31 cellular contexts compared by ENCODE assay signal in the genomic region with DNA sequence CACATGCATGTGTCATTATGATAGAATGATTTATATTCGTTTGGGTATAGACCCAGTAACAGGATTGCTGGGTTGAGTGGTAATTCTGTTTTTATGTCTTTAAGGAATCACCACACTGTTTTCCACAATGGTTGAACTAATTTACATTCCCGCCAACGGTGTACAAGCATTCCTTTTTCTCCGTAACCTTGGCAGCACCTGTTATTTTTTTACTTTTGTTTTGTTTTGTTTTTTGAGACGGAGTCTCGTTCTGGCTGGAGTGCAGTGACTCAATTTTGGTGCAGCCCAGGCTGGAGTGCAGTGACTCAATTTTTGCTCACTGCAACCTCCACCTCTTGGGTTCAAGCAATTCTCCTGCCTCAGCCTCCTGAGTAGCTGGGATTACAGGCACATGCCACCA. TPM values are rescaled to one million over a fixed set of nuclear protein-coding genes. Genes with fewer than 3 reads are reported as not detected.
"Had no signal": no experiment of that assay in that cellular context is flagged by ENCODE, and none has a peak within 500 bp of the region (broad histone marks: within the 10 kb centered on the region; RNA-seq: fewer than 3 reads in every experiment).

No MANE protein-coding gene starts in this region.

- H3K27me3 Mint-ChIP-seq: stimulated activated naive CD8-positive, alpha-beta T cell treated with anti-CD3 and anti-CD28 coated beads, Interleukin-15, amount 100 ng/mL, for 72 hours had no signal

- FAIRE-seq: islet of Langerhans, kidney had no signal

- H3K9me3 Mint-ChIP-seq: natural killer cell had no signal

- H3K79me2 ChIP-seq: parathyroid adenoma had no signal

- H3K9me3 ChIP-seq: neutrophil, psoas muscle, right lobe of liver, vagina had no signal

- ATAC-seq: natural killer cell; psoas muscle; right lobe of liver; stimulated activated memory B cell treated with anti-CD40 and anti-IgM and Interleukin-4, amounts not matched to agents 10 μg/mL and 1 μg/mL and 100 μg/mL, for 72 hours; stimulated activated naive CD8-positive, alpha-beta T cell treated with anti-CD3 and anti-CD28 coated beads, Interleukin-15, amount 100 ng/mL, for 72 hours had no signal

- H3K4me3 Mint-ChIP-seq: mesothelial cell of epicardium; naive B cell; natural killer cell; nephron progenitor cell; neural progenitor cell; stimulated activated memory B cell treated with anti-CD40 and anti-IgM and Interleukin-4, amounts not matched to agents 10 μg/mL and 1 μg/mL and 100 μg/mL, for 72 hours; stimulated activated naive CD8-positive, alpha-beta T cell treated with anti-CD3 and anti-CD28 coated beads, Interleukin-15, amount 100 ng/mL, for 72 hours had no signal

- H3K27ac ChIP-seq: left ventricle myocardium inferior, neural progenitor cell, neutrophil, parathyroid adenoma, psoas muscle, right atrium auricular region, right lobe of liver, tibial nerve, upper lobe of left lung, vagina had no signal

- DNase-seq: hippocampal formation; immature natural killer cell; kidney; left ventricle myocardium inferior; mesendoderm; naive B cell; natural killer cell; nephron progenitor cell; occipital lobe; psoas muscle; right lobe of liver; stimulated activated CD4-positive, alpha-beta T cell treated with anti-CD3 and anti-CD28 coated beads, Interleukin-1b, Interleukin-23, amount 100 ng/mL, for 48 hours; stimulated activated CD4-positive, alpha-beta T cell treated with anti-CD3 and anti-CD28 coated beads, Interleukin-2, amount 100 ng/mL, for 48 hours; stimulated activated CD4-positive, alpha-beta T cell treated with anti-CD3 and anti-CD28 coated beads, Interleukin-4, amount 100 ng/mL, for 4 hours; stimulated activated CD8-positive, alpha-beta memory T cell treated with anti-CD3 and anti-CD28 coated beads, Interleukin-4, amount 100 ng/mL, for 48 hours; stimulated activated naive CD4-positive, alpha-beta T cell treated with Interleukin-2 at 50 U/mL for 16 hours; stimulated activated naive CD8-positive, alpha-beta T cell treated with anti-CD3 and anti-CD28 coated beads, Interleukin-15, amount 100 ng/mL, for 72 hours; substantia nigra; upper lobe of left lung had no signal

- H3K9ac ChIP-seq: neural progenitor cell, parathyroid adenoma had no signal

- H3K4me2 ChIP-seq: neural progenitor cell, smooth muscle cell had no signal

- H3K4me1 ChIP-seq: neural progenitor cell, parathyroid adenoma, psoas muscle, right atrium auricular region, right lobe of liver, upper lobe of left lung, vagina had no signal

- H2AFZ ChIP-seq: neural progenitor cell, parathyroid adenoma had no signal

- H3K36me3 ChIP-seq: left ventricle myocardium inferior, neural progenitor cell, neutrophil, right atrium auricular region, right lobe of liver, tibial nerve, upper lobe of left lung, vagina had no signal

- H3K27ac Mint-ChIP-seq: mesothelial cell of epicardium; nephron progenitor cell; stimulated activated memory B cell treated with anti-CD40 and anti-IgM and Interleukin-4, amounts not matched to agents 10 μg/mL and 1 μg/mL and 100 μg/mL, for 72 hours; stimulated activated naive CD8-positive, alpha-beta T cell treated with anti-CD3 and anti-CD28 coated beads, Interleukin-15, amount 100 ng/mL, for 72 hours had no signal

- H3K4me3 ChIP-seq: left ventricle myocardium inferior, lung, neural progenitor cell, psoas muscle, right atrium auricular region, right lobe of liver, smooth muscle cell, tibial nerve, upper lobe of left lung, vagina had no signal

- H3K4me1 Mint-ChIP-seq: mesothelial cell of epicardium, naive B cell, nephron progenitor cell had no signal

- H3K27me3 ChIP-seq: neural progenitor cell, neutrophil, right atrium auricular region, right lobe of liver, tibial nerve, upper lobe of left lung, vagina had no signal

- H3K36me3 Mint-ChIP-seq: mesothelial cell of epicardium; natural killer cell; stimulated activated memory B cell treated with anti-CD40 and anti-IgM and Interleukin-4, amounts not matched to agents 10 μg/mL and 1 μg/mL and 100 μg/mL, for 72 hours had no signal

RNA-seq across cellular contexts. Expression of a gene that starts 8.5 kb away (rescaled TPM):
- total RNA-seq: osteocyte, smooth muscle cell had no signal
- polyA plus RNA-seq: smooth muscle cell had no signal
